Comparison of ENCODE assay signal across 9 cellular contexts in genomic region chr6:156719395-156719719, GRCh38. TPM values are rescaled to one million over a fixed set of nuclear protein-coding genes. Genes with fewer than 3 reads are reported as not detected.
DNase-seq lines count a peak whose midpoint lies in the region; ATAC-seq and TF ChIP-seq lines count a peak whose summit lies in the region.
"Had no signal": no experiment of that assay in that cellular context is flagged by ENCODE, and none has a peak within 500 bp of the region (broad histone marks: within the 10 kb centered on the region; RNA-seq: fewer than 3 reads in every experiment).

No MANE protein-coding gene starts in this region.

- DNase-seq in WTC11 (ENCODE audit: low spot score) (no peak), fibroblast of lung (ENCODE audit: low read depth in 2 of 2) (no peak), sciatic nerve (ENCODE audit: low spot score) (no peak), NCI-H2227 (lab: John Stamatoyannopoulos, UW; ENCODE audit: unreplicated experiment) (no peak), HT-29 (ENCODE audit: low spot score) (no peak)
- DNase-seq: NCI-H748 treated with DMSO at 0.1 percent for 48 hours had no signal

- ATAC-seq in WTC11 (no peak), sciatic nerve (peak; percentile 3), GM18870 (IDR thresholded peaks at IDR 0.05; ENCODE audit: unreplicated experiment) (no peak), GM19351 (IDR thresholded peaks at IDR 0.05; ENCODE audit: unreplicated experiment) (no peak)

- CTCF ChIA-PET in WTC11 (lab: Charles Lee) = no interaction called here

- H3K27ac ChIP-seq in fibroblast of lung (ENCODE audit: insufficient read depth, low read length) = peak overlapping the region; percentile 47

- POLR2A ChIA-PET in WTC11 (lab: Charles Lee) = no interaction called here

- H3K79me2 ChIP-seq in fibroblast of lung (ENCODE audit: control insufficient read depth, insufficient read depth, low read length) = no peaks in the 10 kb centered on the region

- H3K27me3 Mint-ChIP-seq in WTC11 (ENCODE audit: low read depth) = no peaks in the 10 kb centered on the region

- intact Hi-C loops in sciatic nerve (cut with DNase I) = no loop called here

- H3K9ac ChIP-seq in fibroblast of lung (ENCODE audit: insufficient read depth, low read length) = peak overlapping the region; percentile 53

- H3K4me1 ChIP-seq in fibroblast of lung (ENCODE audit: control insufficient read depth, extremely low read depth, insufficient read depth, low read length) = peaks cover 9% of the 10 kb centered on the region

- H2AFZ ChIP-seq in fibroblast of lung (ENCODE audit: low read length) = peak overlapping the region; percentile 89

- H3K4me3 Mint-ChIP-seq in WTC11 = peak overlapping the region; percentile 36

- no peaks in the 10 kb centered on the region for H3K9me3 ChIP-seq in fibroblast of lung (ENCODE audit: control insufficient read depth, insufficient read depth, low read depth, low read length)

- H3K27ac Mint-ChIP-seq in WTC11 = peak overlapping the region; percentile 84

- H3K27me3 ChIP-seq in fibroblast of lung (ENCODE audit: control insufficient read depth, insufficient read depth, low read length) = no peaks in the 10 kb centered on the region

- peaks cover 5% of the 10 kb centered on the region for H3K9me3 Mint-ChIP-seq in WTC11

- H4K20me1 ChIP-seq in fibroblast of lung (ENCODE audit: control insufficient read depth, extremely low read depth, insufficient read depth, low read length) = no peaks in the 10 kb centered on the region

- no peaks in the 10 kb centered on the region for H3K36me3 ChIP-seq in fibroblast of lung (ENCODE audit: control insufficient read depth, insufficient read depth, low read length)

- H3K36me3 Mint-ChIP-seq in WTC11 = no peaks in the 10 kb centered on the region

- H3K4me2 ChIP-seq in fibroblast of lung (ENCODE audit: extremely low read depth, insufficient read depth, low read length) = peak overlapping the region; percentile 88

- peaks cover 45% of the 10 kb centered on the region for H3K4me1 Mint-ChIP-seq in WTC11

- no peak for TF ChIP-seq CTCF in WTC11 (IDR thresholded peaks at IDR 0.05)
- TF ChIP-seq CTCF in fibroblast of lung (conservative IDR thresholded peaks at IDR 0.05 in 1 of 2, IDR thresholded peaks at IDR 0.05 in 1 of 2; ENCODE audit: low read depth in 1 of 2, low read length in 2 of 2) = no peak

- peak overlapping the region; percentile 37; the same call in 1 of the 2 replicates for H3K4me3 ChIP-seq in GM08714 (ENCODE audit: low read length)
- H3K4me3 ChIP-seq in fibroblast of lung (replicated peaks in 1 of 4; ENCODE audit: control extremely low read depth in 1 of 4, insufficient read depth in 1 of 4, low read depth in 3 of 4, low read length in 4 of 4) = peak overlapping the region; percentile 26 to 52 (median 50)

TF ChIP-seq in WTC11, 78 proteins besides CTCF, POLR2A, EP300 and RAD21:
- no peak for TF ChIP-seq ZNF232 (CRISPR knock-in tag; IDR thresholded peaks at IDR 0.05)
- TF ChIP-seq IRF2 (CRISPR knock-in tag; IDR thresholded peaks at IDR 0.05; ENCODE audit: borderline replicate concordance, low read depth) = no peak
- no peak for TF ChIP-seq ZNF671 (CRISPR knock-in tag; IDR thresholded peaks at IDR 0.05)
- no peak for TF ChIP-seq ZNF512 (CRISPR knock-in tag; IDR thresholded peaks at IDR 0.05; ENCODE audit: borderline replicate concordance)
- TF ChIP-seq AFF4 (CRISPR knock-in tag; IDR thresholded peaks at IDR 0.05; ENCODE audit: borderline replicate concordance) = no peak
- TF ChIP-seq GABPB1 (CRISPR knock-in tag; IDR thresholded peaks at IDR 0.05) = no peak
- TF ChIP-seq ZNF121 (CRISPR knock-in tag; IDR thresholded peaks at IDR 0.05) = no peak
- TF ChIP-seq CREB1 (CRISPR knock-in tag; IDR thresholded peaks at IDR 0.05) = no peak
- no peak for TF ChIP-seq FOXP1 (CRISPR knock-in tag; IDR thresholded peaks at IDR 0.05; ENCODE audit: borderline replicate concordance)
- TF ChIP-seq NR3C1 (CRISPR knock-in tag; conservative IDR thresholded peaks at IDR 0.05; ENCODE audit: low read depth) = no peak
TF ChIP-seq in WTC11: peak in this region for 0.

RNA-seq across cellular contexts. Expression of gene ARID1B, which starts 57.8 kb away (rescaled TPM):
- 53.8 to 60.3 TPM (median 55.9 TPM) in 3 replicates for total RNA-seq in WTC11 (2021)
- 29.3 and 41.9 TPM in 2 replicates for total RNA-seq in fibroblast of lung
- polyA plus RNA-seq in fibroblast of lung = 15.4 and 18.6 TPM in 2 replicates
- polyA plus RNA-seq in fibroblast of lung (2012) = 19.9 and 21.1 TPM in 2 replicates
- 115 and 117 TPM in 2 replicates for polyA minus RNA-seq in fibroblast of lung (ENCODE audit: low replicate concordance)
- 142 TPM for total RNA-seq in sciatic nerve
- 24.7 and 34.6 TPM in 2 replicates for total RNA-seq in HT-29 (2014; rRNA removed; shearing (Covaris generic))
